ENCODE assay signal across 16 cellular contexts in the genomic region with DNA sequence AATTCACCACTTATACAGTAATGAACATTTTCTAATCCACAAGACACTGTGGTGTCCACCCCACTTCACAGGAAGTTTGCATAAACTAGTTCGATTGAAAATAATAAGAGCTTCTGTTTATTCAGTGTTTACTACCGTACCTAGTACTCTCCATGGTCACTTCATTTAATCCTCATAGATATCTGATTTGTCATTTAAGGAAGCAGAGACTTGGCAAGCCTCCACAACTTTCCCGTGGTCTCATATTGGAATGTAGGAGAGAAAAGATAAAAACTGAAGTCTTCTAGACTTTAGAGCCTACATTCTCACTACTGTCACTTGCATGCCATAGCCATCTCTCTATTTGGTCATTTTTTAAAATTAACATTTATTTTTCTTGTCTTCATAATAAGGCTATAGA.
DNase-seq lines count a peak whose midpoint lies in the region; ATAC-seq and TF ChIP-seq lines count a peak whose summit lies in the region.
"Had no signal": no experiment of that assay in that cellular context is flagged by ENCODE, and none has a peak within 500 bp of the region (broad histone marks: within the 10 kb centered on the region; RNA-seq: fewer than 3 reads in every experiment).

No MANE protein-coding gene starts in this region.

- intact Hi-C loops in right lobe of liver (cut with DNase I), result no loop called here

- H3K36me3 ChIP-seq in right lobe of liver, result no peaks in the 10 kb centered on the region
- H3K36me3 ChIP-seq: BE2C had no signal

- no peak for TF ChIP-seq POLR2A in right lobe of liver (IDR thresholded peaks at IDR 0.05)

- no peaks in the 10 kb centered on the region for H3K9me3 ChIP-seq in right lobe of liver
- H3K9me3 ChIP-seq: BE2C had no signal

- H3K9me3 Mint-ChIP-seq in nephron progenitor cell, result no peaks in the 10 kb centered on the region

- no peaks in the 10 kb centered on the region for H3K27me3 ChIP-seq in right lobe of liver
- H3K27me3 ChIP-seq: BE2C had no signal

- TF ChIP-seq CTCF in right lobe of liver (IDR thresholded peaks at IDR 0.05) (no peak), nephron progenitor cell (IDR thresholded peaks at IDR 0.05) (no peak)

- H3K4me3 ChIP-seq in right lobe of liver, result no peak overlapping the region

- peaks cover 3% of the 10 kb centered on the region for H3K27me3 Mint-ChIP-seq in nephron progenitor cell (ENCODE audit: low read depth, poor library complexity)

- no peak overlapping the region for H3K4me3 Mint-ChIP-seq in nephron progenitor cell
- H3K4me3 Mint-ChIP-seq: CD4-positive, alpha-beta memory T cell had no signal

- no peaks in the 10 kb centered on the region for H3K36me3 Mint-ChIP-seq in nephron progenitor cell (ENCODE audit: low read depth)
- H3K36me3 Mint-ChIP-seq: CD4-positive, alpha-beta memory T cell had no signal

- no peak overlapping the region for H3K27ac Mint-ChIP-seq in nephron progenitor cell
- H3K27ac Mint-ChIP-seq: CD4-positive, alpha-beta memory T cell had no signal

- H3K27ac ChIP-seq in right lobe of liver, result no peak overlapping the region

- WGBS in right lobe of liver (ENCODE audit: insufficient coverage, low coverage, low lambda C conversion rate, missing lambda C conversion rate), result 37% methylated on average over 3 of the region's 3 CpGs

- no peak for ATAC-seq in right lobe of liver

- H3K4me1 ChIP-seq in right lobe of liver, result no peaks in the 10 kb centered on the region
- H3K4me1 ChIP-seq: BE2C had no signal

- peak; percentile 64 for DNase-seq in EL
- DNase-seq in LHCN-M2 (ENCODE audit: low read depth), result peak; percentile 49
- peak; percentile 43 for DNase-seq in amniotic epithelial cell (ENCODE audit: low read depth)
- DNase-seq in glomerular visceral epithelial cell (ENCODE audit: extremely low spot score), result peak; percentile 35
- DNase-seq in COLO829 (ENCODE audit: low spot score), result no peak
- no peak for DNase-seq in right lobe of liver
- DNase-seq in nephron progenitor cell, result no peak
- DNase-seq in NOMO-1 (lab: John Stamatoyannopoulos, UW; ENCODE audit: unreplicated experiment in 2 of 2), result no peak
- DNase-seq: BE2C; CD4-positive, alpha-beta memory T cell; H7; NCI-H1048; NCI-H146; NCI-H446; NCI-H82; RPMI8226 had no signal

- peaks cover 1% of the 10 kb centered on the region for H3K4me1 Mint-ChIP-seq in nephron progenitor cell
- H3K4me1 Mint-ChIP-seq: CD4-positive, alpha-beta memory T cell had no signal

Comparison
In these comparisons a context has a peak if more than half of its experiments do, and no peak if none do; other contexts are left out.
1. DNase-seq: peak in EL (single experiment), LHCN-M2 (single experiment), amniotic epithelial cell (single experiment) and glomerular visceral epithelial cell (single experiment); none in COLO829 (single experiment), right lobe of liver (0 of 3), nephron progenitor cell (single experiment) and NOMO-1 (0 of 2).